6 cellular contexts compared by ENCODE assay signal in genomic region chr20:3785240-3786125, GRCh38. TPM values are rescaled to one million over a fixed set of nuclear protein-coding genes. Genes with fewer than 3 reads are reported as not detected.
A peak's percentile ranks its signal among the peaks of the same experiment; 100 is the strongest.
DNase-seq lines count a peak whose midpoint lies in the region; FAIRE-seq and TF ChIP-seq lines count a peak whose summit lies in the region.

No MANE protein-coding gene starts in this region.

- H3K4me1 ChIP-seq in ascending aorta, result peaks cover 20 to 31% of the 10 kb centered on the region in 2 donors
- peaks cover 16 to 41% of the 10 kb centered on the region in 2 donors for H3K4me1 ChIP-seq in muscle layer of duodenum (ENCODE audit: control insufficient read depth in 1 of 2, insufficient read depth in 2 of 2, low read length in 2 of 2)

- peak; percentile 49 for DNase-seq in GOT3 (lab: John Stamatoyannopoulos, UW)
- no peak for DNase-seq in ascending aorta (ENCODE audit: low spot score in 2 of 2)
- DNase-seq in NK-92 treated with Interleukin-12 subunit alpha and Interleukin-12 subunit beta, amount 100 ng/mL, for 24 hours (lab: John Stamatoyannopoulos, UW), result no peak
- no peak for DNase-seq in activated gamma-delta T cell (lab: John Stamatoyannopoulos, UW)
- no peak for DNase-seq in D721Med (ENCODE audit: insufficient read length, low spot score)

- H3K9me3 ChIP-seq in ascending aorta (no peaks in the 10 kb centered on the region), muscle layer of duodenum (ENCODE audit: control insufficient read depth in 1 of 2, low read length in 2 of 2) (no peaks in the 10 kb centered on the region)

- no peak for FAIRE-seq in D721Med (lab: Jason Lieb, UNC)

- TF ChIP-seq CTCF in ascending aorta (IDR thresholded peaks at IDR 0.05) (no peak), D721Med (IDR thresholded peaks at IDR 0.05; ENCODE audit: insufficient read depth, missing control alignments) (no peak)

- intact Hi-C loops in ascending aorta (cut with DNase I), result loop anchor here (1.0 to 2.0 kb wide), 4 partner anchors 17 to 385 kb away; partner anchors contain the start of genes AP5S1 and MAVS

- H3K27ac ChIP-seq in ascending aorta, result peak overlapping the region; percentile 82 to 89
- no peak overlapping the region for H3K27ac ChIP-seq in muscle layer of duodenum (ENCODE audit: low read length)

- peak overlapping the region; percentile 67 to 94 for H3K4me3 ChIP-seq in ascending aorta
- peak overlapping the region; percentile 70 to 73 for H3K4me3 ChIP-seq in muscle layer of duodenum (ENCODE audit: low read depth in 1 of 2, low read length in 2 of 2)

- H3K27me3 ChIP-seq in ascending aorta (no peaks in the 10 kb centered on the region), muscle layer of duodenum (ENCODE audit: low read depth, low read length) (no peaks in the 10 kb centered on the region)

- H3K36me3 ChIP-seq in ascending aorta, result peaks cover 0 to 12% of the 10 kb centered on the region in 2 donors
- H3K36me3 ChIP-seq in muscle layer of duodenum (ENCODE audit: control insufficient read depth in 1 of 2, insufficient read depth in 2 of 2, low read length in 2 of 2), result no peaks in the 10 kb centered on the region

RNA-seq across cellular contexts. Expression of gene CENPB, which starts 1.1 kb away (rescaled TPM):
- total RNA-seq in ascending aorta, result 173 TPM

RNA-seq across cellular contexts. Expression of gene SPEF1, which starts 4.2 kb away (rescaled TPM):
- total RNA-seq in ascending aorta, result not detected

RNA-seq across cellular contexts. Expression of gene CDC25B, which starts 10.6 kb away (rescaled TPM):
- 60.6 TPM for total RNA-seq in ascending aorta

RNA-seq across cellular contexts. Expression of gene ADISSP, which starts 17.9 kb away (rescaled TPM):
- 48.4 TPM for total RNA-seq in ascending aorta

RNA-seq across cellular contexts. Expression of gene AP5S1, which starts 34.9 kb away (rescaled TPM):
- total RNA-seq in ascending aorta, result 38.5 TPM
